Comparison of ENCODE assay signal across 1 cellular context in the genomic region with DNA sequence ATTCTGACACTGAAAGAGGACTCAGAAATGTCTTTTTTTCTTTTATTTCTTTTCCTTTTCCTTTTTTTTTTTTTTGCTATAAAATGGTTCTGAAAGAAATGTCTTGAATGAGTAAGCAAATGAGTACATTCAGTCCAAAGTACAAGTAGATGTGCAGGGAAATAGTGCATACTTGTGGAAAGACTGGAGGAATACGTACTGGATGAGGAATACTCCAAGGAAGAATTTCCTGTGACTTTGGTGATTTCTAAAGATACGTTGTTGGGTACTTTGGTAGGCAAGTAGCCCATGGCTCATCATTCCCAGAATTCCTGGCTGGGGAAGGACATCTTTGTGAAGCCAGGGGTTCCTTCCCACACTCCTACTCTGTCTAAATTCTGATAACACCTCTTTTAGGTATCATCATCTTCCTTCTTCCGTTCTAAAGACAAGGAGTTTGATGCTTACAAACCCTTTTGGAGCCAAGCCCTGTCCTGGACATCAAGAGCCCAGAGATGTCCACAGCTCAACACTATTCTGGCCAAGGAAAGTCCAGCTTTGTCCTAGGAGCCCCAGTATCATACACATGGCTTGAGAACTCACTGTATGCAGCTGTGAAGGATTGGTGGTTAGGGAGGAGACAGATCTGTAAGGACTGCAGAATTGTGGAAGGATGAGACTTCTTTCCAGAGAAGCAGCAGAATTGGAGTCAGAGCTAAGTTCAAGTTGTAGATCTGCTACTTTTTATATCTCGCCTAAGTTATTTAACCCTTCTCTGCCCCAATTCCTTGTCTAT.
TF ChIP-seq lines count a peak whose summit lies in the region.

No MANE protein-coding gene starts in this region.

TF ChIP-seq in IMR-90, 13 proteins besides CTCF, POLR2A, EP300 and RAD21:
- no peak for TF ChIP-seq MAFK (IDR thresholded peaks at IDR 0.05; ENCODE audit: low read depth, low read length)
